In genomic region chr17:59845595-59846390, GRCh38 we compare ENCODE assay signal across 8 cellular contexts. TPM values are rescaled to one million over a fixed set of nuclear protein-coding genes. Genes with fewer than 3 reads are reported as not detected.
DNase-seq lines count a peak whose midpoint lies in the region; ATAC-seq and TF ChIP-seq lines count a peak whose summit lies in the region.

No MANE protein-coding gene starts in this region.

- H3K4me3 ChIP-seq in cardiac fibroblast (replicated peaks in 1 of 2; ENCODE audit: low read depth in 2 of 2, low read length in 2 of 2): no peak overlapping the region
- no peak overlapping the region for H3K4me3 ChIP-seq in lung
- H3K4me3 ChIP-seq in thymus (ENCODE audit: low read length): no peak overlapping the region

- ATAC-seq in lung (ENCODE audit: insufficient read depth, low FRiP score): peak; percentile 20
- no peak for ATAC-seq in GM19324 (IDR thresholded peaks at IDR 0.05; ENCODE audit: low FRiP score, unreplicated experiment)

- DNase-seq in DMS53 treated with DMSO at 0.1 percent for 48 hours (lab: John Stamatoyannopoulos, UW; ENCODE audit: unreplicated experiment): peak; percentile 96
- peak; percentile 98 for DNase-seq in LHCN-M2 (ENCODE audit: low read depth)
- DNase-seq in cardiac fibroblast (ENCODE audit: low read depth in 2 of 2): peak; percentile 78 to 90
- peak; percentile 65 for DNase-seq in lung (ENCODE audit: low spot score)
- no peak for DNase-seq in NCI-H187 treated with DMSO at 0.1 percent for 48 hours (lab: John Stamatoyannopoulos, UW)

- peak; percentile 77 for TF ChIP-seq POLR2A in Raji (IDR thresholded peaks at IDR 0.05; ENCODE audit: insufficient read depth, low read depth, low read length)

- H3K27ac ChIP-seq in lung (ENCODE audit: low read depth in 1 of 2, low read length in 1 of 2) (peak overlapping the region; percentile 49 to 97), thymus (ENCODE audit: low read depth) (peak overlapping the region; percentile 58)

- H3K9me3 ChIP-seq in lung (ENCODE audit: control insufficient read depth in 2 of 2, insufficient read depth in 1 of 2, low read length in 1 of 2) (no peaks in the 10 kb centered on the region), thymus (ENCODE audit: control insufficient read depth) (no peaks in the 10 kb centered on the region)

- TF ChIP-seq CTCF in cardiac fibroblast (IDR thresholded peaks at IDR 0.05; ENCODE audit: low read depth, low read length) (peak; percentile 4), lung (IDR thresholded peaks at IDR 0.05; ENCODE audit: control extremely low read depth, extremely low read depth) (no peak)

- peaks cover 8% of the 10 kb centered on the region in 2 donors for H3K4me1 ChIP-seq in lung (ENCODE audit: control insufficient read depth in 2 of 2, insufficient read depth in 2 of 2, low read length in 2 of 2)
- no peaks in the 10 kb centered on the region for H3K4me1 ChIP-seq in thymus (ENCODE audit: control insufficient read depth, insufficient read depth, low read length)

- 43 to 51% methylated on average over 3 of the region's 3 CpGs for WGBS in lung, 2 donors
- WGBS in thymus: 66% methylated on average over 3 of the region's 3 CpGs

- H3K27me3 ChIP-seq in lung (ENCODE audit: control insufficient read depth, insufficient read depth) (no peaks in the 10 kb centered on the region), thymus (ENCODE audit: control insufficient read depth, insufficient read depth) (no peaks in the 10 kb centered on the region)

- H3K36me3 ChIP-seq in lung (ENCODE audit: control insufficient read depth in 2 of 2, insufficient read depth in 2 of 2, low read length in 2 of 2) (peaks cover 0 to 2% of the 10 kb centered on the region in 2 donors), thymus (ENCODE audit: control insufficient read depth, insufficient read depth) (peaks cover 5% of the 10 kb centered on the region)

RNA-seq across cellular contexts. Expression of gene TUBD1, which starts 47.0 kb away (rescaled TPM):
- total RNA-seq in LHCN-M2 (2014; rRNA removed) (1.3 and 4.8 TPM in 2 replicates), lung (10 to 100 TPM in 1 of 2 donors, 1 to 10 TPM in 1; 5.7 to 15.3 TPM)
- polyA plus RNA-seq in LHCN-M2 (2012): 1.6 TPM
- polyA plus RNA-seq in lung (1 to 10 TPM; 4.8 to 5.1 TPM), thymus (16.6 TPM)

RNA-seq across cellular contexts. Expression of gene RPS6KB1, which starts 47.1 kb away (rescaled TPM):
- total RNA-seq in LHCN-M2 (2014; rRNA removed) (21.4 and 30.7 TPM in 2 replicates), lung (10 to 100 TPM; 25.1 to 59.2 TPM)
- polyA plus RNA-seq in LHCN-M2 (2012): 5.9 TPM
- polyA plus RNA-seq in lung (10 to 100 TPM in 1 of 2 donors, 1 to 10 TPM in 1; 8.7 to 10.0 TPM), thymus (18.8 TPM)
